18 cellular contexts compared by ENCODE assay signal in the genomic region with DNA sequence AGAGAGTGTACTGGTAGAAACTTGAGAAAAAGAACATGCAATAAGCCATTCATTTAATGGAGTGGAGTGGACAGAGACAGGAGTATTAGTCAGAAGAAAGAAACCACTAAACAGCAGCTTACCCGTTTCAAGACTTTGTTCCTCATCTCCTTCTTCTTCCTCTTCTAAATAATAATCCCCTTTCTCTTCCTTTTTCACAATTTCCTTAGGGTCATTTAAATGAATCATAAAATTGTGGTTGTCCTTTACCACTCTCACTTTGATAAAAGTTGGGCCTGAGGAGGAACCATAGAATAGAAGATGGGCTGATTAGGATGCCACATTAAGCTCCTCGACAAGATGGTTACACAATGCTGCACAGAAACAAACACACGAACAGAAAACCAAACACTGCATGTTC.
"Had no signal": no experiment of that assay in that cellular context is flagged by ENCODE, and none has a peak within 500 bp of the region (broad histone marks: within the 10 kb centered on the region; RNA-seq: fewer than 3 reads in every experiment).

No MANE protein-coding gene starts in this region.

- H3K4me1 ChIP-seq: esophagus muscularis mucosa, uterus had no signal

- H3K27ac Mint-ChIP-seq: activated naive CD8-positive, alpha-beta T cell treated with anti-CD3 and anti-CD28 coated beads, Interleukin-2, amount 10 ng/mL, durations not matched to agents 7 days and 5 days; brain; natural killer cell treated with Interleukin-12 subunit alpha and Interleukin-12 subunit beta and Interleukin-15 and Interleukin-18, amount 100 ng/mL, for 72 hours; stimulated activated memory B cell treated with anti-CD40 and anti-IgM and Interleukin-4, amounts not matched to agents 10 μg/mL and 1 μg/mL and 100 μg/mL, for 72 hours had no signal

- H3K9me3 ChIP-seq: esophagus muscularis mucosa, left lung, uterus had no signal

- H3K4me3 ChIP-seq: coronary artery, esophagus muscularis mucosa, left lung, uterus had no signal

- ATAC-seq: left lung; stimulated activated memory B cell treated with anti-CD40 and anti-IgM and Interleukin-4, amounts not matched to agents 10 μg/mL and 1 μg/mL and 100 μg/mL, for 72 hours had no signal

- H3K27me3 Mint-ChIP-seq: activated naive CD8-positive, alpha-beta T cell treated with anti-CD3 and anti-CD28 coated beads, Interleukin-2, amount 10 ng/mL, durations not matched to agents 7 days and 5 days had no signal

- H3K36me3 ChIP-seq: esophagus muscularis mucosa, left lung, uterus had no signal

- H3K9me3 Mint-ChIP-seq: activated naive CD8-positive, alpha-beta T cell treated with anti-CD3 and anti-CD28 coated beads, Interleukin-2, amount 10 ng/mL, durations not matched to agents 7 days and 5 days; brain; central memory CD8-positive, alpha-beta T cell; stimulated activated memory B cell treated with anti-CD40 and anti-IgM and Interleukin-4, amounts not matched to agents 10 μg/mL and 1 μg/mL and 100 μg/mL, for 72 hours had no signal

- H3K27me3 ChIP-seq: esophagus muscularis mucosa, left lung, uterus had no signal

- FAIRE-seq: kidney, TTC549 had no signal

- H3K4me3 Mint-ChIP-seq: activated naive CD8-positive, alpha-beta T cell treated with anti-CD3 and anti-CD28 coated beads, Interleukin-2, amount 10 ng/mL, durations not matched to agents 7 days and 5 days; brain; central memory CD8-positive, alpha-beta T cell; natural killer cell treated with Interleukin-12 subunit alpha and Interleukin-12 subunit beta and Interleukin-15 and Interleukin-18, amount 100 ng/mL, for 72 hours; stimulated activated memory B cell treated with anti-CD40 and anti-IgM and Interleukin-4, amounts not matched to agents 10 μg/mL and 1 μg/mL and 100 μg/mL, for 72 hours had no signal

- H3K27ac ChIP-seq: coronary artery, esophagus muscularis mucosa, uterus had no signal

- H3K4me1 Mint-ChIP-seq: activated naive CD8-positive, alpha-beta T cell treated with anti-CD3 and anti-CD28 coated beads, Interleukin-2, amount 10 ng/mL, durations not matched to agents 7 days and 5 days; brain; central memory CD8-positive, alpha-beta T cell; stimulated activated memory B cell treated with anti-CD40 and anti-IgM and Interleukin-4, amounts not matched to agents 10 μg/mL and 1 μg/mL and 100 μg/mL, for 72 hours had no signal

- H3K36me3 Mint-ChIP-seq: activated naive CD8-positive, alpha-beta T cell treated with anti-CD3 and anti-CD28 coated beads, Interleukin-2, amount 10 ng/mL, durations not matched to agents 7 days and 5 days; brain; natural killer cell treated with Interleukin-12 subunit alpha and Interleukin-12 subunit beta and Interleukin-15 and Interleukin-18, amount 100 ng/mL, for 72 hours; stimulated activated memory B cell treated with anti-CD40 and anti-IgM and Interleukin-4, amounts not matched to agents 10 μg/mL and 1 μg/mL and 100 μg/mL, for 72 hours had no signal

- DNase-seq: activated CD4-positive, alpha-beta T cell treated with anti-CD3 and anti-CD28 coated beads, Interleukin-2, amount 50 U/mL, for 1 hour; activated CD8-positive, alpha-beta memory T cell treated with anti-CD3 and anti-CD28 coated beads for 24 hours; activated gamma-delta T cell treated with Interleukin-2 at 50 U/mL for 16 hours; activated naive CD8-positive, alpha-beta T cell treated with anti-CD3 and anti-CD28 coated beads, Interleukin-2, amount 10 ng/mL, durations not matched to agents 7 days and 5 days; hippocampal formation; kidney; left lung; mesendoderm; retina; stimulated activated CD4-positive, alpha-beta T cell treated with anti-CD3 and anti-CD28 coated beads, Interleukin-2, amount 100 ng/mL, for 48 hours; uterus had no signal
